In the genomic region with DNA sequence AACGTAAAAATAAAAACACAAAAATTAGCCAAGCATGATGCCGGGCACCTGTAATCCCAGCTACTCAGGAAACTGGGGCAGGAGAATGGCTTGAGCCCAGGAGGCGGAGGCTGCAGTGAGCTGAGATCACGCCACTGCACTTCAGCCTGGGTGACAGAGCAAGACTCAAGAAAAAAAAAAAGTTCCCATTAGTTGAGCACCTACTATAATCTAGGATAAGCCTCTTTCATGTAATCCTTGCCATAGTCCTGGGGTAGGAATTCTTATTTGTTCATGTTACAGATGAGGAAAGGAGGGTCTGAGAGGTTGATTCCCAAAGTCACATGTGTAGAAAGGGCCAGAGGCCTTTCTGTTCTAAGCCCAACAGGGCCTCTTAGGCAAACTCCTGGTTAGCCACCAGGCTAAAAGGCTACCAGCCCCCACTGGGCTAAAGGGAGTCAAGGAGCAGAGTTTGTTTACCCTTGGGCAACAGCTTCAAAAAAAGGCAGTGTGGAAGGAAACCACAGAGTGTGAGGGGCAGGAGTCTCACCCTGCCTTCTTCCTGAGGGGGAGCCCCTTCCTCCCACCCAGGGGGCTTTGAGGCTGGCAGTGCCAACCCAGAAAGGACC, we compare ENCODE assay signal across 20 cellular contexts. TPM values are rescaled to one million over a fixed set of nuclear protein-coding genes. Genes with fewer than 3 reads are reported as not detected.
DNase-seq lines count a peak whose midpoint lies in the region; ATAC-seq and TF ChIP-seq lines count a peak whose summit lies in the region.
"Had no signal": no experiment of that assay in that cellular context is flagged by ENCODE, and none has a peak within 500 bp of the region (broad histone marks: within the 10 kb centered on the region; RNA-seq: fewer than 3 reads in every experiment).

No MANE protein-coding gene starts in this region.

- H4K20me1 ChIP-seq in BLaER1 treated with 17β-estradiol and CSF1 and Interleukin-3, amounts not matched to agents 10 nM and 100 nM, result no peaks in the 10 kb centered on the region
- no peaks in the 10 kb centered on the region for H4K20me1 ChIP-seq in IMR-90 (ENCODE audit: insufficient read depth, low read length)

- DNase-seq in IMR-90 (no peak), WTC11 (ENCODE audit: low spot score) (peak; percentile 18), mesenchymal stem cell (peak; percentile 78), foreskin keratinocyte (no peak)
- DNase-seq in activated T-cell treated with anti-CD3 and anti-CD28 coated beads, Interleukin-2, amount 50 U/mL, for 4 hours, result no peak
- no peak for DNase-seq in stimulated activated CD4-positive, alpha-beta T cell treated with anti-CD3 and anti-CD28 coated beads, Interleukin-4, amount 100 ng/mL, for 24 hours
- DNase-seq: HCEC 1CT; NCI-H187; NCI-H524; RPMI8226; stimulated activated naive CD4-positive, alpha-beta T cell treated with Interleukin-2 at 50 U/mL for 16 hours had no signal

- H3K56ac ChIP-seq in IMR-90 (ENCODE audit: extremely low read depth, insufficient read depth, low read length), result no peak overlapping the region

- no peak overlapping the region for H3K4me3 Mint-ChIP-seq in WTC11
- no peak overlapping the region for H3K4me3 Mint-ChIP-seq in activated T-cell treated with anti-CD3 and anti-CD28 coated beads, Interleukin-2, amount 50 U/mL, for 4 hours
- H3K4me3 Mint-ChIP-seq: mesothelial cell of epicardium had no signal

- no peak overlapping the region for H3K27ac Mint-ChIP-seq in WTC11
- H3K27ac Mint-ChIP-seq: activated naive CD4-positive, alpha-beta T cell treated with anti-CD3 and anti-CD28 coated beads, Interleukin-2, amount 50 U/mL, for 72 hours; mesothelial cell of epicardium had no signal

- H3K27ac ChIP-seq in BLaER1 treated with 17β-estradiol and CSF1 and Interleukin-3, amounts not matched to agents 10 nM and 100 nM, result peak overlapping the region in 8 of 11 experiments; percentile 34 to 71 (median 49); a peak in 16 of 22 replicates
- no peak overlapping the region for H3K27ac ChIP-seq in IMR-90 (ENCODE audit: insufficient read depth, low read length)
- no peak overlapping the region for H3K27ac ChIP-seq in mesenchymal stem cell (ENCODE audit: low read length, poor library complexity, severe bottlenecking)
- no peak overlapping the region for H3K27ac ChIP-seq in foreskin keratinocyte
- H3K27ac ChIP-seq: breast epithelium, KMS-11, neutrophil, skin epidermis, uterus had no signal

- no peak overlapping the region for H2BK20ac ChIP-seq in IMR-90 (ENCODE audit: low read depth, low read length)

- no peak overlapping the region for H3K4ac ChIP-seq in IMR-90 (ENCODE audit: low read depth, low read length)
- no peak overlapping the region for H3K4ac ChIP-seq in mesenchymal stem cell (ENCODE audit: low read depth in 1 of 2, low read length in 2 of 2)

- H4K91ac ChIP-seq in IMR-90 (ENCODE audit: insufficient read depth, low read depth, low read length) (no peak overlapping the region), mesenchymal stem cell (ENCODE audit: low read length) (no peak overlapping the region)

- intact Hi-C loops in IMR-90 (cut with micrococcal nuclease), result no loop called here

- peaks cover 23% of the 10 kb centered on the region for H3K4me1 Mint-ChIP-seq in WTC11
- H3K4me1 Mint-ChIP-seq in activated T-cell treated with anti-CD3 and anti-CD28 coated beads, Interleukin-2, amount 50 U/mL, for 4 hours (ENCODE audit: low read depth), result peaks cover 5% of the 10 kb centered on the region

- H2BK15ac ChIP-seq in IMR-90 (ENCODE audit: low read depth, low read length), result no peak overlapping the region
- H2BK15ac ChIP-seq in mesenchymal stem cell (ENCODE audit: low read depth, poor library complexity, severe bottlenecking), result peak overlapping the region; percentile 99

- POLR2A ChIA-PET in IMR-90 (lab: Charles Lee; ENCODE audit: unreplicated experiment) (no interaction called here), WTC11 (lab: Charles Lee) (no interaction called here)

- H3K18ac ChIP-seq in IMR-90 (ENCODE audit: low read depth, low read length) (no peak overlapping the region), mesenchymal stem cell (ENCODE audit: low read depth in 1 of 2, low read length in 2 of 2) (peak overlapping the region in 1 of 2 experiments; percentile 79)

- H3K4me2 ChIP-seq in BLaER1 treated with 17β-estradiol and CSF1 and Interleukin-3, amounts not matched to agents 10 nM and 100 nM, result peak overlapping the region in 10 of 11 experiments; percentile 41 to 80 (median 70); a peak in 19 of 22 replicates
- no peak overlapping the region for H3K4me2 ChIP-seq in IMR-90 (ENCODE audit: low read depth, low read length)
- no peak overlapping the region for H3K4me2 ChIP-seq in mesenchymal stem cell (ENCODE audit: low read length, poor library complexity, severe bottlenecking)
- H3K4me2 ChIP-seq: KMS-11 had no signal

- no peak overlapping the region; a peak in 1 of 20 replicates for H3K4me3 ChIP-seq in BLaER1 treated with 17β-estradiol and CSF1 and Interleukin-3, amounts not matched to agents 10 nM and 100 nM
- H3K4me3 ChIP-seq in IMR-90 (ENCODE audit: insufficient read depth, low read depth, low read length), result no peak overlapping the region
- H3K4me3 ChIP-seq in mesenchymal stem cell (ENCODE audit: insufficient read depth in 1 of 2, low read depth in 1 of 2, low read length in 2 of 2), result no peak overlapping the region
- H3K4me3 ChIP-seq: breast epithelium, skin epidermis, uterus had no signal

- no peak for TF ChIP-seq POLR2A in IMR-90 (IDR thresholded peaks at IDR 0.05; ENCODE audit: low read depth, low read length)

- dilution Hi-C loops in IMR-90 (cut with HindIII; ENCODE audit: low sequenced_read_pairs, unreplicated experiment), result no loop called here

- H3K9ac ChIP-seq in BLaER1 treated with 17β-estradiol and CSF1 and Interleukin-3, amounts not matched to agents 10 nM and 100 nM, result peak overlapping the region in 7 of 11 experiments; percentile 11 to 50 (median 42); a peak in 11 of 22 replicates
- H3K9ac ChIP-seq in IMR-90 (ENCODE audit: low read depth, low read length), result no peak overlapping the region
- H3K9ac ChIP-seq in mesenchymal stem cell (ENCODE audit: low read length), result no peak overlapping the region
- H3K9ac ChIP-seq: KMS-11 had no signal

- ATAC-seq in IMR-90 (ENCODE audit: low read depth) (peak; percentile 47), WTC11 (no peak; the same call in 1 of the 2 replicates), foreskin keratinocyte (no peak), HG03378 (IDR thresholded peaks at IDR 0.05; ENCODE audit: unreplicated experiment) (no peak)
- no peak for ATAC-seq in activated T-cell treated with anti-CD3 and anti-CD28 coated beads, Interleukin-2, amount 50 U/mL, for 4 hours
- ATAC-seq: activated naive CD4-positive, alpha-beta T cell treated with anti-CD3 and anti-CD28 coated beads, Interleukin-2, amount 50 U/mL, for 72 hours had no signal

- H3K4me1 ChIP-seq in BLaER1 treated with 17β-estradiol and CSF1 and Interleukin-3, amounts not matched to agents 10 nM and 100 nM, result peaks cover 19 to 50% (median 45%) of the 10 kb centered on the region in 10 experiments
- H3K4me1 ChIP-seq in IMR-90 (ENCODE audit: control insufficient read depth, insufficient read depth, low read length) (peaks cover 5% of the 10 kb centered on the region), mesenchymal stem cell (ENCODE audit: control insufficient read depth, insufficient read depth, low read depth, low read length) (peaks cover 9% of the 10 kb centered on the region), foreskin keratinocyte (no peaks in the 10 kb centered on the region)
- H3K4me1 ChIP-seq: breast epithelium had no signal

- H2BK120ac ChIP-seq in IMR-90 (ENCODE audit: low read depth, low read length) (no peak overlapping the region), mesenchymal stem cell (ENCODE audit: low read depth, low read length) (no peak overlapping the region)

- no peak overlapping the region for H2AK9ac ChIP-seq in IMR-90 (replicated peaks; ENCODE audit: low read depth, low read length, poor library complexity)

- no peak overlapping the region for H2BK5ac ChIP-seq in IMR-90 (ENCODE audit: low read depth, low read length, poor library complexity, severe bottlenecking)
- no peak overlapping the region for H2BK5ac ChIP-seq in mesenchymal stem cell (ENCODE audit: low read depth, low read length, poor library complexity, severe bottlenecking)

- H2AFZ ChIP-seq in IMR-90 (replicated peaks; ENCODE audit: low read length, poor library complexity) (peak overlapping the region; percentile 65), mesenchymal stem cell (ENCODE audit: low read depth, low read length) (no peak overlapping the region)

- no peaks in the 10 kb centered on the region for H3K36me3 ChIP-seq in BLaER1 treated with 17β-estradiol and CSF1 and Interleukin-3, amounts not matched to agents 10 nM and 100 nM
- no peaks in the 10 kb centered on the region for H3K36me3 ChIP-seq in IMR-90 (ENCODE audit: control insufficient read depth, insufficient read depth, low read length)
- no peaks in the 10 kb centered on the region for H3K36me3 ChIP-seq in mesenchymal stem cell (ENCODE audit: control insufficient read depth in 1 of 2, insufficient read depth in 2 of 2, low read depth in 1 of 2, low read length in 2 of 2)
- H3K36me3 ChIP-seq: breast epithelium, neutrophil, uterus had no signal

- H3K27me3 ChIP-seq in BLaER1 treated with 17β-estradiol and CSF1 and Interleukin-3, amounts not matched to agents 10 nM and 100 nM, result peaks cover 0 to 21% (median 0%) of the 10 kb centered on the region in 11 experiments; a peak in 3 of 22 replicates
- H3K27me3 ChIP-seq in IMR-90 (ENCODE audit: control insufficient read depth, insufficient read depth, low read length) (no peaks in the 10 kb centered on the region), mesenchymal stem cell (ENCODE audit: control insufficient read depth in 1 of 2, insufficient read depth in 1 of 2, low read length in 2 of 2) (no peaks in the 10 kb centered on the region), foreskin keratinocyte (no peaks in the 10 kb centered on the region)
- H3K27me3 ChIP-seq: breast epithelium, uterus had no signal

- in situ Hi-C loops in IMR-90 (cut with MboI; ENCODE audit: low sequenced_read_pairs), result no loop called here

- WGBS in IMR-90 (ENCODE audit: extremely low coverage in 2 of 2, insufficient read length in 1 of 2), 2 experiments, result 100% methylated on average over 2 of the region's 4 CpGs; no CpG with 5 or more reads in 1 of the 2 experiments
- 97% methylated on average over 4 of the region's 4 CpGs for WGBS in mesenchymal stem cell

- no peaks in the 10 kb centered on the region for H3K9me1 ChIP-seq in IMR-90 (ENCODE audit: insufficient read depth, low read length)

- no peaks in the 10 kb centered on the region for H3K9me3 Mint-ChIP-seq in WTC11
- no peaks in the 10 kb centered on the region for H3K9me3 Mint-ChIP-seq in activated T-cell treated with anti-CD3 and anti-CD28 coated beads, Interleukin-2, amount 50 U/mL, for 4 hours
- H3K9me3 Mint-ChIP-seq: activated naive CD4-positive, alpha-beta T cell treated with anti-CD3 and anti-CD28 coated beads, Interleukin-2, amount 50 U/mL, for 72 hours; mesothelial cell of epicardium had no signal

- TF ChIP-seq RAD21 in IMR-90 (IDR thresholded peaks at IDR 0.05; ENCODE audit: low read length), result no peak

- no TSS peak for BruUV-seq in IMR-90 (replicated peaks; lab: Mats Ljungman, UMichigan)

- H2BK12ac ChIP-seq in mesenchymal stem cell (ENCODE audit: low read length in 2 of 2), result no peak overlapping the region

- no peak overlapping the region; the same call in 1 of the 2 replicates for H2AK5ac ChIP-seq in IMR-90 (ENCODE audit: low read depth, low read length)
- H2AK5ac ChIP-seq in mesenchymal stem cell (ENCODE audit: low read length, severe bottlenecking), result no peak overlapping the region

- CTCF ChIA-PET in IMR-90 (lab: Yijun Ruan, JAX), result interaction anchor here (0.6 kb wide), 1 partner anchor 31 kb away, joined by 4 read pairs; no protein-coding TSS in a partner anchor
- CTCF ChIA-PET in WTC11 (lab: Charles Lee), result no interaction called here

- TF ChIP-seq CTCF in IMR-90 (conservative IDR thresholded peaks at IDR 0.05; ENCODE audit: low read depth, low read length) (no peak), WTC11 (IDR thresholded peaks at IDR 0.05) (no peak), foreskin keratinocyte (conservative IDR thresholded peaks at IDR 0.05) (no peak)

- no peak overlapping the region for H3K14ac ChIP-seq in IMR-90 (replicated peaks; ENCODE audit: low read depth, low read length)
- no peak overlapping the region for H3K14ac ChIP-seq in mesenchymal stem cell (ENCODE audit: low read length in 2 of 2)

- no peaks in the 10 kb centered on the region; a peak in 1 of 22 replicates for H3K9me3 ChIP-seq in BLaER1 treated with 17β-estradiol and CSF1 and Interleukin-3, amounts not matched to agents 10 nM and 100 nM (replicated peaks in 1 of 11)
- H3K9me3 ChIP-seq in IMR-90 (ENCODE audit: control insufficient read depth, insufficient read depth, low read length) (no peaks in the 10 kb centered on the region), mesenchymal stem cell (ENCODE audit: control insufficient read depth, low read length) (no peaks in the 10 kb centered on the region)
- H3K9me3 ChIP-seq: breast epithelium, neutrophil, uterus had no signal

- H3K27me3 Mint-ChIP-seq in WTC11 (ENCODE audit: low read depth), result peaks cover 42% of the 10 kb centered on the region
- H3K27me3 Mint-ChIP-seq in activated T-cell treated with anti-CD3 and anti-CD28 coated beads, Interleukin-2, amount 50 U/mL, for 4 hours (ENCODE audit: low read depth), result peaks cover 12% of the 10 kb centered on the region

- H4K5ac ChIP-seq in IMR-90 (ENCODE audit: low read depth, low read length), result no peak overlapping the region

- H3K79me1 ChIP-seq in IMR-90 (ENCODE audit: low read depth in 1 of 2, low read length in 2 of 2), result no peaks in the 10 kb centered on the region
- no peaks in the 10 kb centered on the region for H3K79me1 ChIP-seq in mesenchymal stem cell (replicated peaks; ENCODE audit: low read length, poor library complexity, severe bottlenecking)

- H3K23ac ChIP-seq in IMR-90 (ENCODE audit: low read depth, low read length) (no peak overlapping the region), mesenchymal stem cell (ENCODE audit: low read length in 2 of 2) (no peak overlapping the region)

- H4K8ac ChIP-seq in IMR-90 (ENCODE audit: low read depth in 2 of 2, low read length in 2 of 2) (no peak overlapping the region), mesenchymal stem cell (ENCODE audit: low read length) (no peak overlapping the region)

- no peaks in the 10 kb centered on the region for H3K36me3 Mint-ChIP-seq in WTC11
- no peaks in the 10 kb centered on the region for H3K36me3 Mint-ChIP-seq in activated T-cell treated with anti-CD3 and anti-CD28 coated beads, Interleukin-2, amount 50 U/mL, for 4 hours (ENCODE audit: insufficient read depth)
- H3K36me3 Mint-ChIP-seq: activated naive CD4-positive, alpha-beta T cell treated with anti-CD3 and anti-CD28 coated beads, Interleukin-2, amount 50 U/mL, for 72 hours; mesothelial cell of epicardium had no signal

RNA-seq across cellular contexts. Expression of a gene that starts 21.6 kb away (rescaled TPM):
- total RNA-seq in IMR-90 (2012; rRNA removed), result 114 and 116 TPM in 2 replicates
- polyA plus RNA-seq in IMR-90 (2012; rRNA removed), result 270 and 276 TPM in 2 replicates
- polyA plus RNA-seq in IMR-90 (2012; cell fraction: cytosol; rRNA removed), result 125 and 248 TPM in 2 replicates
- 504 and 679 TPM in 2 replicates for polyA plus RNA-seq in IMR-90 (2012; cell fraction: nucleus; rRNA removed; ENCODE audit: low replicate concordance)
- total RNA-seq in WTC11 (2021), result 262 to 271 TPM (median 265 TPM) in 3 replicates
- 175 TPM for polyA plus RNA-seq in mesenchymal stem cell (2013, experiment 1 of 2)
- polyA plus RNA-seq in mesenchymal stem cell (2013, experiment 2 of 2), result 170 TPM
- 10 to 100 TPM; 86.9 to 94.6 (median 91.7) TPM for total RNA-seq in activated T-cell treated with anti-CD3 and anti-CD28 coated beads, Interleukin-2, amount 50 U/mL, for 4 hours
- total RNA-seq in foreskin keratinocyte, result 194 and 204 TPM in 2 replicates
- 134 and 153 TPM in 2 replicates for polyA plus RNA-seq in foreskin keratinocyte

Comparison
In these comparisons a context has a peak if more than half of its experiments do, and no peak if none do; other contexts are left out.
1. H3K27ac ChIP-seq: peak in BLaER1 treated with 17β-estradiol and CSF1 and Interleukin-3, amounts not matched to agents 10 nM and 100 nM (8 of 11); none in IMR-90 (single experiment), mesenchymal stem cell (single experiment) and foreskin keratinocyte (single experiment).
2. H3K4me2 ChIP-seq: peak in BLaER1 treated with 17β-estradiol and CSF1 and Interleukin-3, amounts not matched to agents 10 nM and 100 nM (10 of 11); none in IMR-90 (single experiment) and mesenchymal stem cell (single experiment).
3. H3K9ac ChIP-seq: peak in BLaER1 treated with 17β-estradiol and CSF1 and Interleukin-3, amounts not matched to agents 10 nM and 100 nM (7 of 11); none in IMR-90 (single experiment) and mesenchymal stem cell (single experiment).
4. DNase-seq: peak in WTC11 (single experiment) and mesenchymal stem cell (single experiment); none in IMR-90 (single experiment), activated T-cell treated with anti-CD3 and anti-CD28 coated beads, Interleukin-2, amount 50 U/mL, for 4 hours (single experiment), stimulated activated CD4-positive, alpha-beta T cell treated with anti-CD3 and anti-CD28 coated beads, Interleukin-4, amount 100 ng/mL, for 24 hours (single experiment) and foreskin keratinocyte (0 of 2).